In the genomic region with DNA sequence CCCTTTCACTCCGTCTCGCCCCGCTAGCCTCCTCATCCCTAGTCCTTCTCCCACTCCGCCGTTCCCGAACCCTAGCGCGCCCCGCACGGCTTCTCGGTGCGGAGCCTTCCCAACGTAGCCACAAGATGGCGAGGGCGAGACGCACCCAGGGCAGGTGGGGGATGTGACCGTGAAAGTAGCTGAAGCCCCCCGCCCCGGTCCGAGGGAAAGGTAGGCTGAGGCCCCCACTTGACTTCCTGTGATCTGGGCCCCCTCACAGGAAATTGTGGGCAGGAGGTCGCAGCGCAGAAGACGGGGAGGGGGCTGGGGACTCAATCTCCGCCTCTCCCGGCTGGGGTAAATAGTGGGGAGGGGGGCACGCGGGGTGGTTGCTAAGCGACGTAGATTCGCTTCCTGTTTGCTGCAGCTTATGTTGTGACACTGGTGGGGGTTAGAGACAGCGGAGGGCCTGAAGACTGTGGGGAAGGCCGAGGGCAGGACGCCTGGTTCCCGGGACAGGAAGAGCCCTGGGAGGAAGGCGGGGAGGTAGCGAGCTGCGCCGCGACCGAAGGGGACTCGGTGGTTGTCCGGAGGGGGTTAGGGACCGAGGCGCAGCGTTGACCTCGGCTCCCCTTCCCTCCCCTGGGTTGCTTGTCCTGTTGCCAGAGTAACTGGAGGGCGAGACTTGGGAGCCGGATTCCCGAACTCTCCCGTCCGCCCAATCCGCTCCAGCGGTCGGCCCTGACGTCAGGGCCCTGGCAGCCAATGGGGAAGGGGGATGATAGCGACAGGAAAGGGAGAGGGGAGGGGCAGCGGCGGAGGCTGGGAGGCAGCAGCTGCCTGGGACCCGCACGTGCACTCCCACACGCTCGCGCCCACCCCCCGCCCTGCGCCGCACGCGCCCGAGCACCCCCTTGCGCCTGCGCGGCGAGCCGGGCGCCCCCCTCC, we compare ENCODE assay signal across 8 cellular contexts. TPM values are rescaled to one million over a fixed set of nuclear protein-coding genes. Genes with fewer than 3 reads are reported as not detected.
A peak's percentile ranks its signal among the peaks of the same experiment; 100 is the strongest.
DNase-seq lines count a peak whose midpoint lies in the region; ATAC-seq, FAIRE-seq and TF ChIP-seq lines count a peak whose summit lies in the region.

No MANE protein-coding gene starts in this region.

- TF ChIP-seq POLR2A in HepG2 (IDR thresholded peaks at IDR 0.05; ENCODE audit: insufficient read depth in 1 of 2, low read depth in 2 of 2, low read length in 2 of 2): peak; percentile 46 to 57; a peak in 2 of 4 replicates

- POLR2A ChIA-PET in HepG2 (lab: Yijun Ruan, JAX): interaction anchor here (0.7 to 8.2 kb wide), 5 partner anchors 9 to 251 kb away, joined by 4 to 159 read pairs (median 31); a partner anchor contains a TSS

- 0 out of 4 replicates have a peak, but pooled peaks have one; percentile 3 to 25 for TF ChIP-seq EP300 in HepG2 (IDR thresholded peaks at IDR 0.05; ENCODE audit: low read depth in 2 of 2, low read length in 2 of 2)
- TF ChIP-seq EP300 in HepG2 (CRISPR knock-in tag; IDR thresholded peaks at IDR 0.05; ENCODE audit: borderline replicate concordance): 0 out of 2 replicates have a peak, but pooled peaks have one; percentile 28

- peak; percentile 88 to 92 for DNase-seq in HL-60 (ENCODE audit: low read depth in 1 of 2, low spot score in 1 of 2)
- DNase-seq in NCI-H82 (lab: John Stamatoyannopoulos, UW): peak; percentile 100
- peak; percentile 90 to 94 for DNase-seq in activated CD4-positive, alpha-beta T cell treated with anti-CD3 and anti-CD28 coated beads, Interleukin-2, amount 50 U/mL, for 48 hours
- peak; percentile 99 for DNase-seq in dermis blood vessel endothelial cell
- peak; percentile 96 for DNase-seq in HepG2 (ENCODE audit: low spot score)
- DNase-seq in stimulated activated CD4-positive, alpha-beta T cell treated with anti-CD3 and anti-CD28 coated beads, Interleukin-2, amount 100 ng/mL, for 4 hours (ENCODE audit: low read depth): peak; percentile 88

- CTCF ChIA-PET in HepG2 (lab: Yijun Ruan, JAX; ENCODE audit: low intra/inter-chr PET ratio, low total read pairs): interaction anchor here (1.1 to 1.2 kb wide), 2 partner anchors 17 to 63 kb away, joined by 5 to 6 read pairs; no protein-coding TSS in a partner anchor

- no peak overlapping the region for H2AFZ ChIP-seq in HepG2 (ENCODE audit: low read length)

- peak; percentile 53 for ATAC-seq in GM19397 (IDR thresholded peaks at IDR 0.05; ENCODE audit: unreplicated experiment)
- peak; percentile 65 for ATAC-seq in HepG2

- H3K79me2 ChIP-seq in HepG2 (ENCODE audit: insufficient read depth, low read length): peaks cover 16% of the 10 kb centered on the region

- H3K4me1 ChIP-seq in BLaER1 (peaks cover 40% of the 10 kb centered on the region), HepG2 (ENCODE audit: insufficient read depth, low read length) (peaks cover 58% of the 10 kb centered on the region)

- TF ChIP-seq RAD21 in HepG2 (CRISPR knock-in tag; IDR thresholded peaks at IDR 0.05): peak; percentile 74

- in situ Hi-C loops in HepG2 (cut with HindIII; ENCODE audit: extremely low pct_ligation_motif_present, low pct_unique_long_range_greater_than_20kb): no loop called here

- H4K20me1 ChIP-seq in BLaER1 (peaks cover 18% of the 10 kb centered on the region), HepG2 (ENCODE audit: insufficient read depth, low read length) (no peaks in the 10 kb centered on the region; the same call in 1 of the 2 replicates)

- no peak for TF ChIP-seq CTCF in HL-60 (IDR thresholded peaks at IDR 0.05; ENCODE audit: insufficient read depth, low read length)
- peak; percentile 92 for TF ChIP-seq CTCF in HepG2 (CRISPR knock-in tag; IDR thresholded peaks at IDR 0.05)

- H3K4me3 ChIP-seq in BLaER1 (peak overlapping the region; percentile 84), HL-60 (replicated peaks; ENCODE audit: insufficient read depth, low read length) (peak overlapping the region; percentile 56), HepG2 (replicated peaks in 1 of 3; ENCODE audit: insufficient read depth in 1 of 3, low read depth in 2 of 3, low read length in 3 of 3) (peak overlapping the region; percentile 84 to 93 (median 92))

- WGBS in HepG2 (ENCODE audit: low lambda C conversion rate): 2% methylated on average over 43 of the region's 75 CpGs

- H3K27me3 ChIP-seq in BLaER1: no peaks in the 10 kb centered on the region
- H3K27me3 ChIP-seq in HL-60 (ENCODE audit: insufficient read depth, poor library complexity, severe bottlenecking): no peaks in the 10 kb centered on the region
- peaks cover 3 to 19% of the 10 kb centered on the region in 2 experiments; a peak in 4 of 5 replicates for H3K27me3 ChIP-seq in HepG2 (ENCODE audit: control insufficient read depth in 1 of 2, insufficient read depth in 2 of 2, low read length in 2 of 2)

- BruUV-seq in HepG2 (replicated peaks; lab: Mats Ljungman, UMichigan): no TSS peak

- H3K9ac ChIP-seq in BLaER1: peak overlapping the region; percentile 90
- H3K9ac ChIP-seq in HepG2 (ENCODE audit: insufficient read depth, low read depth, low read length): peak overlapping the region; percentile 89

- H3K36me3 ChIP-seq in BLaER1 (peaks cover 5% of the 10 kb centered on the region; the same call in 1 of the 2 replicates), HepG2 (replicated peaks in 1 of 2; ENCODE audit: control insufficient read depth in 1 of 2, insufficient read depth in 2 of 2, low read length in 2 of 2) (no peaks in the 10 kb centered on the region)

- H3K9me3 ChIP-seq in BLaER1 (no peaks in the 10 kb centered on the region), HepG2 (ENCODE audit: low read length) (no peaks in the 10 kb centered on the region)

- peak overlapping the region; percentile 96 for H3K27ac ChIP-seq in BLaER1
- H3K27ac ChIP-seq in HL-60 (replicated peaks): peak overlapping the region; percentile 95
- H3K27ac ChIP-seq in HepG2 (ENCODE audit: extremely low read length, insufficient read depth, low read length): peak overlapping the region; percentile 92

- FAIRE-seq in HepG2 (lab: Jason Lieb, UNC): peak; percentile 82

- H3K4me2 ChIP-seq in BLaER1 (peak overlapping the region; percentile 97), HepG2 (ENCODE audit: low read depth, low read length) (peak overlapping the region; percentile 84)

- intact Hi-C loops in HepG2 (cut with micrococcal nuclease; ENCODE audit: unreplicated experiment): loop anchor here (5.0 kb wide), 1 partner anchor 88 kb away; no protein-coding TSS in a partner anchor

RNA-seq across cellular contexts. Expression of a gene that starts 1.1 kb away (rescaled TPM):
- 7.6 and 10.6 TPM in 2 replicates for total RNA-seq in dermis blood vessel endothelial cell
- total RNA-seq in HepG2 (2016; rRNA removed; fragmentation: Illumina TruSeq; extraction: Trizol): 2.1 and 2.2 TPM in 2 replicates
- total RNA-seq in HepG2 (2016; cell fraction: cytosol; rRNA removed; fragmentation: Illumina TruSeq; extraction: Trizol; ENCODE audit: low read depth): 0.30 and 1.9 TPM in 2 replicates
- total RNA-seq in HepG2 (2016; cell fraction: insoluble cytoplasmic fraction; rRNA removed; fragmentation: Illumina TruSeq; extraction: Trizol): 1.3 and 1.6 TPM in 2 replicates
- total RNA-seq in HepG2 (2016; cell fraction: membrane; rRNA removed; fragmentation: Illumina TruSeq; extraction: Trizol): 1.7 and 3.1 TPM in 2 replicates
- total RNA-seq in HepG2 (2016; cell fraction: nucleus; rRNA removed; fragmentation: Illumina TruSeq; extraction: Trizol): 5.8 and 6.2 TPM in 2 replicates
- polyA plus RNA-seq in HepG2 (2011; rRNA removed): 1.3 and 1.9 TPM in 2 replicates
- polyA plus RNA-seq in HepG2 (2011; cell fraction: cytosol; rRNA removed): 0.42 and 0.82 TPM in 2 replicates
- 18.1 and 23.2 TPM in 2 replicates for polyA plus RNA-seq in HepG2 (2011; cell fraction: nucleus; rRNA removed)
- polyA plus RNA-seq in HepG2 (2012): 8.4 and 13.6 TPM in 2 replicates
- 0.37 and 0.83 TPM in 2 replicates for polyA plus RNA-seq in HepG2 (2016; cell fraction: cytosol; fragmentation: Illumina TruSeq; extraction: Trizol; ENCODE audit: low read depth)
- 2.4 and 4.0 TPM in 2 replicates for polyA plus RNA-seq in HepG2 (2016; cell fraction: insoluble cytoplasmic fraction; fragmentation: Illumina TruSeq; extraction: Trizol; ENCODE audit: low read depth)
- polyA plus RNA-seq in HepG2 (2016; cell fraction: membrane; fragmentation: Illumina TruSeq; extraction: Trizol; ENCODE audit: low read depth): 0.80 and 1.7 TPM in 2 replicates
- polyA plus RNA-seq in HepG2 (2016; cell fraction: nucleus; fragmentation: Illumina TruSeq; extraction: Trizol; ENCODE audit: insufficient read depth, low read depth): 21.8 and 22.9 TPM in 2 replicates
- 3.6 and 8.2 TPM in 2 replicates for polyA minus RNA-seq in HepG2 (2011; rRNA and poly(A)+ RNA removed; ENCODE audit: low replicate concordance)
- polyA minus RNA-seq in HepG2 (2011; cell fraction: cytosol; rRNA and poly(A)+ RNA removed): 2.2 and 3.8 TPM in 2 replicates
- 18.7 and 21.1 TPM in 2 replicates for polyA minus RNA-seq in HepG2 (2011; cell fraction: nucleus; rRNA and poly(A)+ RNA removed)

RNA-seq across cellular contexts. Expression of a gene that starts 19.7 kb away (rescaled TPM):
- 50.9 and 111 TPM in 2 replicates for total RNA-seq in dermis blood vessel endothelial cell
- total RNA-seq in HepG2 (2016; rRNA removed; fragmentation: Illumina TruSeq; extraction: Trizol): 0.31 TPM in 1 of 2 replicates, not detected in the other
- not detected in 2 replicates for total RNA-seq in HepG2 (2016; cell fraction: cytosol; rRNA removed; fragmentation: Illumina TruSeq; extraction: Trizol; ENCODE audit: low read depth)
- 0.19 TPM in 1 of 2 replicates, not detected in the other for total RNA-seq in HepG2 (2016; cell fraction: insoluble cytoplasmic fraction; rRNA removed; fragmentation: Illumina TruSeq; extraction: Trizol)
- total RNA-seq in HepG2 (2016; cell fraction: membrane; rRNA removed; fragmentation: Illumina TruSeq; extraction: Trizol): not detected in 2 replicates
- 1.1 TPM in 1 of 2 replicates, not detected in the other for total RNA-seq in HepG2 (2016; cell fraction: nucleus; rRNA removed; fragmentation: Illumina TruSeq; extraction: Trizol)
- polyA plus RNA-seq in HepG2 (2011; rRNA removed): 0.66 and 0.84 TPM in 2 replicates
- polyA plus RNA-seq in HepG2 (2011; cell fraction: cytosol; rRNA removed): 0.08 and 0.43 TPM in 2 replicates
- polyA plus RNA-seq in HepG2 (2011; cell fraction: nucleus; rRNA removed): 7.3 and 9.6 TPM in 2 replicates
- 0.51 and 1.9 TPM in 2 replicates for polyA plus RNA-seq in HepG2 (2012)
- 0.26 and 0.33 TPM in 2 replicates for polyA plus RNA-seq in HepG2 (2016; cell fraction: cytosol; fragmentation: Illumina TruSeq; extraction: Trizol; ENCODE audit: low read depth)
- polyA plus RNA-seq in HepG2 (2016; cell fraction: insoluble cytoplasmic fraction; fragmentation: Illumina TruSeq; extraction: Trizol; ENCODE audit: low read depth): 0.28 and 0.30 TPM in 2 replicates
- 0.23 and 0.27 TPM in 2 replicates for polyA plus RNA-seq in HepG2 (2016; cell fraction: membrane; fragmentation: Illumina TruSeq; extraction: Trizol; ENCODE audit: low read depth)
- polyA plus RNA-seq in HepG2 (2016; cell fraction: nucleus; fragmentation: Illumina TruSeq; extraction: Trizol; ENCODE audit: insufficient read depth, low read depth): 4.6 and 6.5 TPM in 2 replicates
- polyA minus RNA-seq in HepG2 (2011; rRNA and poly(A)+ RNA removed; ENCODE audit: low replicate concordance): 0.36 TPM in 1 of 2 replicates, not detected in the other
- not detected in 2 replicates for polyA minus RNA-seq in HepG2 (2011; cell fraction: cytosol; rRNA and poly(A)+ RNA removed)
- polyA minus RNA-seq in HepG2 (2011; cell fraction: nucleus; rRNA and poly(A)+ RNA removed): 1.3 and 2.7 TPM in 2 replicates

RNA-seq across cellular contexts. Expression of a gene that starts 22.2 kb away (rescaled TPM):
- total RNA-seq in dermis blood vessel endothelial cell (63.2 and 129 TPM in 2 replicates), HepG2 (2016; rRNA removed; fragmentation: Illumina TruSeq; extraction: Trizol) (91.6 and 105 TPM in 2 replicates)
- 62.3 and 74.3 TPM in 2 replicates for total RNA-seq in HepG2 (2016; cell fraction: cytosol; rRNA removed; fragmentation: Illumina TruSeq; extraction: Trizol; ENCODE audit: low read depth)
- total RNA-seq in HepG2 (2016; cell fraction: insoluble cytoplasmic fraction; rRNA removed; fragmentation: Illumina TruSeq; extraction: Trizol): 94.6 and 120 TPM in 2 replicates
- 54.2 and 67.7 TPM in 2 replicates for total RNA-seq in HepG2 (2016; cell fraction: membrane; rRNA removed; fragmentation: Illumina TruSeq; extraction: Trizol)
- total RNA-seq in HepG2 (2016; cell fraction: nucleus; rRNA removed; fragmentation: Illumina TruSeq; extraction: Trizol): 37.3 and 42.0 TPM in 2 replicates
- 43.9 and 46.9 TPM in 2 replicates for polyA plus RNA-seq in HepG2 (2011; rRNA removed)
- polyA plus RNA-seq in HepG2 (2011; cell fraction: cytosol; rRNA removed): 35.2 and 66.3 TPM in 2 replicates
- polyA plus RNA-seq in HepG2 (2011; cell fraction: nucleus; rRNA removed): 36.8 and 49.2 TPM in 2 replicates
- polyA plus RNA-seq in HepG2 (2012): 19.2 and 22.5 TPM in 2 replicates
- polyA plus RNA-seq in HepG2 (2016; cell fraction: cytosol; fragmentation: Illumina TruSeq; extraction: Trizol; ENCODE audit: low read depth): 53.8 and 75.0 TPM in 2 replicates
- 69.5 and 79.8 TPM in 2 replicates for polyA plus RNA-seq in HepG2 (2016; cell fraction: insoluble cytoplasmic fraction; fragmentation: Illumina TruSeq; extraction: Trizol; ENCODE audit: low read depth)
- 39.8 and 49.0 TPM in 2 replicates for polyA plus RNA-seq in HepG2 (2016; cell fraction: membrane; fragmentation: Illumina TruSeq; extraction: Trizol; ENCODE audit: low read depth)
- polyA plus RNA-seq in HepG2 (2016; cell fraction: nucleus; fragmentation: Illumina TruSeq; extraction: Trizol; ENCODE audit: insufficient read depth, low read depth): 46.6 and 50.5 TPM in 2 replicates
- polyA minus RNA-seq in HepG2 (2011; rRNA and poly(A)+ RNA removed; ENCODE audit: low replicate concordance): 21.5 and 58.0 TPM in 2 replicates
- 35.5 and 51.8 TPM in 2 replicates for polyA minus RNA-seq in HepG2 (2011; cell fraction: cytosol; rRNA and poly(A)+ RNA removed)
- 13.3 and 23.4 TPM in 2 replicates for polyA minus RNA-seq in HepG2 (2011; cell fraction: nucleus; rRNA and poly(A)+ RNA removed)

RNA-seq across cellular contexts. Expression of a gene that starts 22.6 kb away (rescaled TPM):
- total RNA-seq in dermis blood vessel endothelial cell: 15.1 and 17.9 TPM in 2 replicates
- total RNA-seq in HepG2 (2016; rRNA removed; fragmentation: Illumina TruSeq; extraction: Trizol): 17.0 and 21.4 TPM in 2 replicates
- 1.1 TPM in 2 replicates for total RNA-seq in HepG2 (2016; cell fraction: cytosol; rRNA removed; fragmentation: Illumina TruSeq; extraction: Trizol; ENCODE audit: low read depth)
- 16.9 and 20.4 TPM in 2 replicates for total RNA-seq in HepG2 (2016; cell fraction: insoluble cytoplasmic fraction; rRNA removed; fragmentation: Illumina TruSeq; extraction: Trizol)
- 9.5 and 12.3 TPM in 2 replicates for total RNA-seq in HepG2 (2016; cell fraction: membrane; rRNA removed; fragmentation: Illumina TruSeq; extraction: Trizol)
- 9.1 and 10.0 TPM in 2 replicates for total RNA-seq in HepG2 (2016; cell fraction: nucleus; rRNA removed; fragmentation: Illumina TruSeq; extraction: Trizol)
- polyA plus RNA-seq in HepG2 (2011; rRNA removed): 7.9 and 8.9 TPM in 2 replicates
- 7.7 and 8.1 TPM in 2 replicates for polyA plus RNA-seq in HepG2 (2011; cell fraction: cytosol; rRNA removed)
- polyA plus RNA-seq in HepG2 (2011; cell fraction: nucleus; rRNA removed): 7.1 and 7.3 TPM in 2 replicates
- 5.1 and 7.4 TPM in 2 replicates for polyA plus RNA-seq in HepG2 (2012)
- polyA plus RNA-seq in HepG2 (2016; cell fraction: cytosol; fragmentation: Illumina TruSeq; extraction: Trizol; ENCODE audit: low read depth): 1.4 and 1.9 TPM in 2 replicates
- polyA plus RNA-seq in HepG2 (2016; cell fraction: insoluble cytoplasmic fraction; fragmentation: Illumina TruSeq; extraction: Trizol; ENCODE audit: low read depth): 20.6 and 21.0 TPM in 2 replicates
- polyA plus RNA-seq in HepG2 (2016; cell fraction: membrane; fragmentation: Illumina TruSeq; extraction: Trizol; ENCODE audit: low read depth): 6.2 and 7.1 TPM in 2 replicates
- polyA plus RNA-seq in HepG2 (2016; cell fraction: nucleus; fragmentation: Illumina TruSeq; extraction: Trizol; ENCODE audit: insufficient read depth, low read depth): 14.1 and 14.8 TPM in 2 replicates
- 9.3 and 30.2 TPM in 2 replicates for polyA minus RNA-seq in HepG2 (2011; rRNA and poly(A)+ RNA removed; ENCODE audit: low replicate concordance)
- 4.3 and 5.6 TPM in 2 replicates for polyA minus RNA-seq in HepG2 (2011; cell fraction: cytosol; rRNA and poly(A)+ RNA removed)
- 4.2 and 6.0 TPM in 2 replicates for polyA minus RNA-seq in HepG2 (2011; cell fraction: nucleus; rRNA and poly(A)+ RNA removed)

RNA-seq across cellular contexts. Expression of a gene that starts 53.4 kb away (rescaled TPM):
- total RNA-seq in dermis blood vessel endothelial cell: 108 and 132 TPM in 2 replicates
- total RNA-seq in HepG2 (2016; rRNA removed; fragmentation: Illumina TruSeq; extraction: Trizol): 3.3 and 3.7 TPM in 2 replicates
- total RNA-seq in HepG2 (2016; cell fraction: cytosol; rRNA removed; fragmentation: Illumina TruSeq; extraction: Trizol; ENCODE audit: low read depth): 0.20 and 0.53 TPM in 2 replicates
- total RNA-seq in HepG2 (2016; cell fraction: insoluble cytoplasmic fraction; rRNA removed; fragmentation: Illumina TruSeq; extraction: Trizol): 1.6 and 3.6 TPM in 2 replicates
- 1.1 and 3.2 TPM in 2 replicates for total RNA-seq in HepG2 (2016; cell fraction: membrane; rRNA removed; fragmentation: Illumina TruSeq; extraction: Trizol)
- 4.7 and 9.3 TPM in 2 replicates for total RNA-seq in HepG2 (2016; cell fraction: nucleus; rRNA removed; fragmentation: Illumina TruSeq; extraction: Trizol)
- 2.7 and 3.3 TPM in 2 replicates for polyA plus RNA-seq in HepG2 (2011; rRNA removed)
- polyA plus RNA-seq in HepG2 (2011; cell fraction: cytosol; rRNA removed): 1.8 and 1.9 TPM in 2 replicates
- polyA plus RNA-seq in HepG2 (2011; cell fraction: nucleus; rRNA removed): 21.5 and 21.6 TPM in 2 replicates
- 6.4 and 10.0 TPM in 2 replicates for polyA plus RNA-seq in HepG2 (2012)
- polyA plus RNA-seq in HepG2 (2016; cell fraction: cytosol; fragmentation: Illumina TruSeq; extraction: Trizol; ENCODE audit: low read depth): 0.57 and 0.75 TPM in 2 replicates
- polyA plus RNA-seq in HepG2 (2016; cell fraction: insoluble cytoplasmic fraction; fragmentation: Illumina TruSeq; extraction: Trizol; ENCODE audit: low read depth): 1.8 and 5.2 TPM in 2 replicates
- polyA plus RNA-seq in HepG2 (2016; cell fraction: membrane; fragmentation: Illumina TruSeq; extraction: Trizol; ENCODE audit: low read depth): 1.1 and 1.3 TPM in 2 replicates
- 15.5 and 16.4 TPM in 2 replicates for polyA plus RNA-seq in HepG2 (2016; cell fraction: nucleus; fragmentation: Illumina TruSeq; extraction: Trizol; ENCODE audit: insufficient read depth, low read depth)
- 8.0 and 73.1 TPM in 2 replicates for polyA minus RNA-seq in HepG2 (2011; rRNA and poly(A)+ RNA removed; ENCODE audit: low replicate concordance)
- 3.3 and 3.9 TPM in 2 replicates for polyA minus RNA-seq in HepG2 (2011; cell fraction: cytosol; rRNA and poly(A)+ RNA removed)
- polyA minus RNA-seq in HepG2 (2011; cell fraction: nucleus; rRNA and poly(A)+ RNA removed): 9.1 and 12.4 TPM in 2 replicates

Comparison
In these comparisons a context has a peak if more than half of its experiments do, and no peak if none do; other contexts are left out.
1. Peak in every context shown above with its lines: DNase-seq, ATAC-seq, H3K4me3 ChIP-seq and H3K27ac ChIP-seq.
2. RNA of a gene that starts 19.7 kb away (total RNA-seq): 50.9 to 111 TPM in dermis blood vessel endothelial cell; 0.19 to 1.1 TPM in HepG2; every median in the first group is over 10 times any median in the second.